In the genomic region with DNA sequence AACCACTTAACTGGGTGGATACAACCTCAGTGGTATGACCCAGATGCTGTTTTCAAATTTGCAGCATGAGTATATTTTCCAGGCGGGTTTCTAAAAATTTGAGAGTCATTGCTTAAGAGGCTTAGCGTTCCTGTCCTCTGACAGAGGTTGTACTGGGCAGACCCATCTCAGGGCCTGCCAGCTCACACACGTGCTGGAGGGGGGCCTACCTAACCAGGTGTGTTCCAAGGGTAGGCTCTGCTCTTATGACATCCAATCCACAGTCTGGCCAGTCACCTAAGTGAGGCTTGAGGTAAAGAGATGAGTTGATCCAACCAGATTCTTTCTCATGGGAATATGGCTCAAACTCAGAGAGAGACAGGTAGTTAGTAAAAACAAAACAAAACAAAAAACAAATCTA, we compare ENCODE assay signal across 9 cellular contexts. TPM values are rescaled to one million over a fixed set of nuclear protein-coding genes. Genes with fewer than 3 reads are reported as not detected.
DNase-seq lines count a peak whose midpoint lies in the region; ATAC-seq and TF ChIP-seq lines count a peak whose summit lies in the region.
"Had no signal": no experiment of that assay in that cellular context is flagged by ENCODE, and none has a peak within 500 bp of the region (broad histone marks: within the 10 kb centered on the region; RNA-seq: fewer than 3 reads in every experiment).

No MANE protein-coding gene starts in this region.

- ATAC-seq in GM23338: no peak
- no peak for ATAC-seq in activated naive CD8-positive, alpha-beta T cell treated with anti-CD3 and anti-CD28 coated beads, Interleukin-2, amount 10 ng/mL, durations not matched to agents 7 days and 5 days (ENCODE audit: low read depth)

- H3K9me3 Mint-ChIP-seq in GM23338: peaks cover 7% of the 10 kb centered on the region; the same call in 2 of the 3 replicates
- H3K9me3 Mint-ChIP-seq in activated naive CD8-positive, alpha-beta T cell treated with anti-CD3 and anti-CD28 coated beads, Interleukin-2, amount 10 ng/mL, durations not matched to agents 7 days and 5 days: no peaks in the 10 kb centered on the region

- H2AFZ ChIP-seq in GM23338: no peak overlapping the region

- H3K4me1 Mint-ChIP-seq in GM23338: peaks cover 8% of the 10 kb centered on the region
- peaks cover 23% of the 10 kb centered on the region for H3K4me1 Mint-ChIP-seq in activated naive CD8-positive, alpha-beta T cell treated with anti-CD3 and anti-CD28 coated beads, Interleukin-2, amount 10 ng/mL, durations not matched to agents 7 days and 5 days

- H3K4me2 ChIP-seq in GM23338 (peak overlapping the region; percentile 87), mesendoderm (ENCODE audit: low read length) (no peak overlapping the region)

- H2AK5ac ChIP-seq in mesendoderm (ENCODE audit: low read length): no peak overlapping the region

- peak overlapping the region; percentile 96 for H3K4me3 Mint-ChIP-seq in GM23338
- peak overlapping the region; percentile 95 for H3K4me3 Mint-ChIP-seq in activated naive CD8-positive, alpha-beta T cell treated with anti-CD3 and anti-CD28 coated beads, Interleukin-2, amount 10 ng/mL, durations not matched to agents 7 days and 5 days

- TF ChIP-seq CTCF in 22Rv1 (IDR thresholded peaks at IDR 0.05) (no peak), GM23338 (conservative IDR thresholded peaks at IDR 0.05; ENCODE audit: low read depth in 2 of 2) (no peak)

- POLR2A ChIA-PET in activated naive CD8-positive, alpha-beta T cell treated with anti-CD3 and anti-CD28 coated beads, Interleukin-2, amount 10 ng/mL, durations not matched to agents 7 days and 5 days (lab: Charles Lee): no interaction called here

- WGBS in mesendoderm (ENCODE audit: extremely low coverage, insufficient coverage, low lambda C conversion rate): no CpG with 5 or more reads among the region's 3 CpGs

- H3K27me3 ChIP-seq in GM23338 (ENCODE audit: insufficient read depth): no peaks in the 10 kb centered on the region
- no peaks in the 10 kb centered on the region for H3K27me3 ChIP-seq in mesendoderm (ENCODE audit: insufficient read depth, low read length, poor library complexity)

- no peak overlapping the region for H4K5ac ChIP-seq in mesendoderm (ENCODE audit: low read length)

- H3K56ac ChIP-seq in mesendoderm (ENCODE audit: low read length): no peak overlapping the region

- H3K4ac ChIP-seq in mesendoderm (ENCODE audit: low read depth, low read length): no peak overlapping the region

- H3K79me1 ChIP-seq in mesendoderm (ENCODE audit: low read length): peaks cover 19% of the 10 kb centered on the region

- peaks cover 7% of the 10 kb centered on the region; the same call in 1 of the 2 replicates for H4K20me1 ChIP-seq in GM23338 (replicated peaks; ENCODE audit: insufficient read depth)

- peak overlapping the region; percentile 14 for H3K9ac ChIP-seq in mesendoderm (ENCODE audit: low read length)

- no peak overlapping the region for H2BK5ac ChIP-seq in mesendoderm (ENCODE audit: low read length)

- H3K79me2 ChIP-seq in GM23338 (replicated peaks; ENCODE audit: insufficient read depth) (peaks cover 79% of the 10 kb centered on the region), mesendoderm (ENCODE audit: control insufficient read depth, insufficient read depth, low read length) (peaks cover 18% of the 10 kb centered on the region)

- no peak overlapping the region for H2BK15ac ChIP-seq in mesendoderm (replicated peaks; ENCODE audit: low read depth)

- H3K27ac ChIP-seq in 22Rv1 (peak overlapping the region; percentile 93; the same call in 1 of the 2 replicates), GM23338 (ENCODE audit: low read depth) (no peak overlapping the region), mesendoderm (ENCODE audit: low read depth, low read length) (no peak overlapping the region)

- 0 out of 2 replicates have a peak, but pooled peaks cover 6% of the 10 kb centered on the region for H3F3A ChIP-seq in GM23338 (replicated peaks; ENCODE audit: low read depth)

- DNase-seq in GM23338 (ENCODE audit: low spot score) (no peak), mesendoderm (no peak), NCI-H1417 (lab: John Stamatoyannopoulos, UW) (no peak), epidermal melanocyte (ENCODE audit: insufficient read length, low spot score) (no peak), mucosa of gallbladder (ENCODE audit: low spot score) (no peak), NK-92 (lab: John Stamatoyannopoulos, UW; ENCODE audit: unreplicated experiment) (no peak)
- DNase-seq in activated naive CD8-positive, alpha-beta T cell treated with anti-CD3 and anti-CD28 coated beads, Interleukin-2, amount 10 ng/mL, durations not matched to agents 7 days and 5 days: no peak
- DNase-seq: EL had no signal

- H3K4me1 ChIP-seq in GM23338 (ENCODE audit: insufficient read depth) (peaks cover 10% of the 10 kb centered on the region), mesendoderm (ENCODE audit: control insufficient read depth, low read depth, low read length) (no peaks in the 10 kb centered on the region)

- H3K27me3 Mint-ChIP-seq in GM23338 (ENCODE audit: insufficient read depth, low read depth, poor library complexity): peaks cover 14% of the 10 kb centered on the region
- no peaks in the 10 kb centered on the region for H3K27me3 Mint-ChIP-seq in activated naive CD8-positive, alpha-beta T cell treated with anti-CD3 and anti-CD28 coated beads, Interleukin-2, amount 10 ng/mL, durations not matched to agents 7 days and 5 days

- H3K18ac ChIP-seq in mesendoderm (ENCODE audit: low read length): no peak overlapping the region

- H3K4me3 ChIP-seq in GM23338 (peak overlapping the region; percentile 98), mesendoderm (ENCODE audit: low read length) (no peak overlapping the region)

- H3K36me3 ChIP-seq in GM23338 (ENCODE audit: insufficient read depth) (peaks cover 4% of the 10 kb centered on the region; the same call in 1 of the 2 replicates), mesendoderm (ENCODE audit: control insufficient read depth, insufficient read depth, low read length) (no peaks in the 10 kb centered on the region)

- no peaks in the 10 kb centered on the region for H3K9me2 ChIP-seq in GM23338 (ENCODE audit: insufficient read depth)

- peaks cover 33% of the 10 kb centered on the region for H3K36me3 Mint-ChIP-seq in GM23338 (ENCODE audit: low read depth)
- H3K36me3 Mint-ChIP-seq in activated naive CD8-positive, alpha-beta T cell treated with anti-CD3 and anti-CD28 coated beads, Interleukin-2, amount 10 ng/mL, durations not matched to agents 7 days and 5 days: peaks cover 7% of the 10 kb centered on the region

- H4K8ac ChIP-seq in mesendoderm (ENCODE audit: low read depth, low read length): no peak overlapping the region

- no peak overlapping the region for H3K23ac ChIP-seq in mesendoderm (ENCODE audit: low read length)

- peak overlapping the region; percentile 99 for H3K27ac Mint-ChIP-seq in GM23338
- H3K27ac Mint-ChIP-seq in activated naive CD8-positive, alpha-beta T cell treated with anti-CD3 and anti-CD28 coated beads, Interleukin-2, amount 10 ng/mL, durations not matched to agents 7 days and 5 days: peak overlapping the region; percentile 72

- H2BK120ac ChIP-seq in mesendoderm (ENCODE audit: low read depth, low read length): no peak overlapping the region

TF ChIP-seq in GM23338, 12 proteins besides CTCF, POLR2A, EP300 and RAD21:
- no peak for TF ChIP-seq EZH2 (IDR thresholded peaks at IDR 0.05; ENCODE audit: low read depth, unreplicated experiment)

RNA-seq across cellular contexts. Expression of gene LYRM4, which starts 1.3 kb away (rescaled TPM):
- total RNA-seq in GM23338 (2014; rRNA removed; shearing (Covaris generic)): 26.5 and 51.0 TPM in 2 replicates
- polyA plus RNA-seq in GM23338 (2016; fragmentation: Nextera tagmentation; extraction: Ambion mirVana): 61.6 and 62.0 TPM in 2 replicates
- 10 to 100 TPM; 26.5 to 27.1 TPM for total RNA-seq in activated naive CD8-positive, alpha-beta T cell treated with anti-CD3 and anti-CD28 coated beads, Interleukin-2, amount 10 ng/mL, durations not matched to agents 7 days and 5 days
- polyA plus RNA-seq in mesendoderm (2013, experiment 1 of 2): 40.5 TPM
- 43.8 TPM for polyA plus RNA-seq in mesendoderm (2013, experiment 2 of 2)
- 21.6 TPM for total RNA-seq in mucosa of gallbladder

RNA-seq across cellular contexts. Expression of gene FARS2, which starts 1.9 kb away (rescaled TPM):
- total RNA-seq in GM23338 (2014; rRNA removed; shearing (Covaris generic)): 13.2 and 19.0 TPM in 2 replicates
- polyA plus RNA-seq in GM23338 (2016; fragmentation: Nextera tagmentation; extraction: Ambion mirVana): 5.3 and 7.6 TPM in 2 replicates
- 10 to 100 TPM; 15.5 to 18.4 TPM for total RNA-seq in activated naive CD8-positive, alpha-beta T cell treated with anti-CD3 and anti-CD28 coated beads, Interleukin-2, amount 10 ng/mL, durations not matched to agents 7 days and 5 days
- polyA plus RNA-seq in mesendoderm (2013, experiment 1 of 2): 11.7 TPM
- 11.5 TPM for polyA plus RNA-seq in mesendoderm (2013, experiment 2 of 2)
- 15.7 TPM for total RNA-seq in mucosa of gallbladder
